1 cellular context compared by ENCODE assay signal in the genomic region with DNA sequence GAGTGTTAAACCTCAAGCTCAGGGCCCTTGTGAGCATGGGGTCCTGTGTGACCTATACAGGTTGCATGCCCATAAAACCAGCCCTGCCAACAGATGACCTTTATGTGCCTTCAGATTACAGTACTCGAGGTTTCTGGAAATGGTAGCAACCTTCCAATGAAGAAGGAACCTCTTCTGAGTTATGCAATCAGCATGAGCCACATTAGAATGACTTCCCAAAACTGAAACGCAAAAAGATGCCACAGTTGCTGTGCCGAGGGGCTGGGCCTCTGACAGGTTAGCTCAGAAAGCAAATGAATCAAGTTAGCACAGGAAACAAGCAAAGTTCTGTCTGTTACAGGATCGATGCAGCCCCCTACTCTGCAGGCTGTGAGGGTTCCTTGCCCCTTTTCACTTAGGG.
TF ChIP-seq lines count a peak whose summit lies in the region.

No MANE protein-coding gene starts in this region.

TF ChIP-seq in GM12878, 131 proteins besides CTCF, POLR2A, EP300 and RAD21:
- TF ChIP-seq BCL11A (IDR thresholded peaks at IDR 0.05; ENCODE audit: low read depth, low read length) (no peak), SIX5 (IDR thresholded peaks at IDR 0.05; ENCODE audit: low read depth, low read length, severe bottlenecking) (no peak), FOS (IDR thresholded peaks at IDR 0.05; ENCODE audit: borderline replicate concordance, extremely low read depth, insufficient read length) (no peak), POLR2AphosphoS5 (IDR thresholded peaks at IDR 0.05; ENCODE audit: low read length) (no peak), SPI1 (IDR thresholded peaks at IDR 0.05; ENCODE audit: borderline replicate concordance, insufficient read depth, low read depth, low read length) (no peak), ATF7 (IDR thresholded peaks at IDR 0.05; ENCODE audit: low read depth) (no peak), JUNB (IDR thresholded peaks at IDR 0.05) (no peak), SUZ12 (IDR thresholded peaks at IDR 0.05; ENCODE audit: unreplicated experiment) (no peak), TBL1XR1 (IDR thresholded peaks at IDR 0.05; ENCODE audit: low read depth, low read length) (no peak), ASH2L (IDR thresholded peaks at IDR 0.05; ENCODE audit: borderline replicate concordance, low read depth) (no peak), SREBF2 (IDR thresholded peaks at IDR 0.05; ENCODE audit: low read length) (no peak), CHD4 (IDR thresholded peaks at IDR 0.05) (no peak), NR2C2 (IDR thresholded peaks at IDR 0.05; ENCODE audit: borderline replicate concordance, control insufficient read depth, insufficient read length, low read depth) (no peak), CHD2 (IDR thresholded peaks at IDR 0.05; ENCODE audit: borderline replicate concordance, low read depth, low read length) (no peak), EED (IDR thresholded peaks at IDR 0.05; ENCODE audit: low read depth) (no peak), STAT1 (conservative IDR thresholded peaks at IDR 0.05) (no peak)
- TF ChIP-seq, protein P1, sequence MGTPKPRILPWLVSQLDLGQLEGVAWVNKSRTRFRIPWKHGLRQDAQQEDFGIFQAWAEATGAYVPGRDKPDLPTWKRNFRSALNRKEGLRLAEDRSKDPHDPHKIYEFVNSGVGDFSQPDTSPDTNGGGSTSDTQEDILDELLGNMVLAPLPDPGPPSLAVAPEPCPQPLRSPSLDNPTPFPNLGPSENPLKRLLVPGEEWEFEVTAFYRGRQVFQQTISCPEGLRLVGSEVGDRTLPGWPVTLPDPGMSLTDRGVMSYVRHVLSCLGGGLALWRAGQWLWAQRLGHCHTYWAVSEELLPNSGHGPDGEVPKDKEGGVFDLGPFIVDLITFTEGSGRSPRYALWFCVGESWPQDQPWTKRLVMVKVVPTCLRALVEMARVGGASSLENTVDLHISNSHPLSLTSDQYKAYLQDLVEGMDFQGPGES (IDR thresholded peaks at IDR 0.05) = no peak
- TF ChIP-seq, protein P2, sequence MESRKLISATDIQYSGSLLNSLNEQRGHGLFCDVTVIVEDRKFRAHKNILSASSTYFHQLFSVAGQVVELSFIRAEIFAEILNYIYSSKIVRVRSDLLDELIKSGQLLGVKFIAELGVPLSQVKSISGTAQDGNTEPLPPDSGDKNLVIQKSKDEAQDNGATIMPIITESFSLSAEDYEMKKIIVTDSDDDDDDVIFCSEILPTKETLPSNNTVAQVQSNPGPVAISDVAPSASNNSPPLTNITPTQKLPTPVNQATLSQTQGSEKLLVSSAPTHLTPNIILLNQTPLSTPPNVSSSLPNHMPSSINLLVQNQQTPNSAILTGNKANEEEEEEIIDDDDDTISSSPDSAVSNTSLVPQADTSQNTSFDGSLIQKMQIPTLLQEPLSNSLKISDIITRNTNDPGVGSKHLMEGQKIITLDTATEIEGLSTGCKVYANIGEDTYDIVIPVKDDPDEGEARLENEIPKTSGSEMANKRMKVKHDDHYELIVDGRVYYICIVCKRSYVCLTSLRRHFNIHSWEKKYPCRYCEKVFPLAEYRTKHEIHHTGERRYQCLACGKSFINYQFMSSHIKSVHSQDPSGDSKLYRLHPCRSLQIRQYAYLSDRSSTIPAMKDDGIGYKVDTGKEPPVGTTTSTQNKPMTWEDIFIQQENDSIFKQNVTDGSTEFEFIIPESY (IDR thresholded peaks at IDR 0.05) = no peak
- TF ChIP-seq, protein P3, sequence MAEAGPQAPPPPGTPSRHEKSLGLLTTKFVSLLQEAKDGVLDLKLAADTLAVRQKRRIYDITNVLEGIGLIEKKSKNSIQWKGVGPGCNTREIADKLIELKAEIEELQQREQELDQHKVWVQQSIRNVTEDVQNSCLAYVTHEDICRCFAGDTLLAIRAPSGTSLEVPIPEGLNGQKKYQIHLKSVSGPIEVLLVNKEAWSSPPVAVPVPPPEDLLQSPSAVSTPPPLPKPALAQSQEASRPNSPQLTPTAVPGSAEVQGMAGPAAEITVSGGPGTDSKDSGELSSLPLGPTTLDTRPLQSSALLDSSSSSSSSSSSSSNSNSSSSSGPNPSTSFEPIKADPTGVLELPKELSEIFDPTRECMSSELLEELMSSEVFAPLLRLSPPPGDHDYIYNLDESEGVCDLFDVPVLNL (IDR thresholded peaks at IDR 0.05; ENCODE audit: low read depth, low read length) = no peak
